ENCODE assay signal across 23 cellular contexts in genomic region chr4:104524591-104524990, GRCh38. TPM values are rescaled to one million over a fixed set of nuclear protein-coding genes. Genes with fewer than 3 reads are reported as not detected.
DNase-seq lines count a peak whose midpoint lies in the region; ATAC-seq and TF ChIP-seq lines count a peak whose summit lies in the region.
"Had no signal": no experiment of that assay in that cellular context is flagged by ENCODE, and none has a peak within 500 bp of the region (broad histone marks: within the 10 kb centered on the region; RNA-seq: fewer than 3 reads in every experiment).

No MANE protein-coding gene starts in this region.

- TF ChIP-seq CTCF in IMR-90 (conservative IDR thresholded peaks at IDR 0.05; ENCODE audit: low read depth, low read length) = no peak
- TF ChIP-seq CTCF in choroid plexus epithelial cell (conservative IDR thresholded peaks at IDR 0.05; ENCODE audit: low read depth, low read length) = no peak
- no peak for TF ChIP-seq CTCF in left lung (IDR thresholded peaks at IDR 0.05)

- H3K36me3 ChIP-seq in IMR-90 (ENCODE audit: control insufficient read depth, insufficient read depth, low read length) (no peaks in the 10 kb centered on the region), mesenchymal stem cell (ENCODE audit: control insufficient read depth in 1 of 2, insufficient read depth in 2 of 2, low read depth in 1 of 2, low read length in 2 of 2) (no peaks in the 10 kb centered on the region), left lung (no peaks in the 10 kb centered on the region)
- H3K36me3 ChIP-seq: right atrium auricular region, transverse colon had no signal

- no peaks in the 10 kb centered on the region for H4K20me1 ChIP-seq in IMR-90 (ENCODE audit: insufficient read depth, low read length)

- H2BK120ac ChIP-seq in IMR-90 (ENCODE audit: low read depth, low read length) = no peak overlapping the region
- H2BK120ac ChIP-seq in mesenchymal stem cell (ENCODE audit: low read depth, low read length) = no peak overlapping the region

- 50% methylated on average over 1 of the region's 1 CpG; no CpG with 5 or more reads in 1 of the 2 experiments for WGBS in IMR-90 (ENCODE audit: extremely low coverage in 2 of 2, insufficient read length in 1 of 2), 2 experiments
- WGBS in mesenchymal stem cell = 64% methylated on average over 1 of the region's 1 CpG

- H4K8ac ChIP-seq in IMR-90 (ENCODE audit: low read depth in 2 of 2, low read length in 2 of 2) = no peak overlapping the region
- no peak overlapping the region for H4K8ac ChIP-seq in mesenchymal stem cell (ENCODE audit: low read length)

- no peak overlapping the region for H3K56ac ChIP-seq in IMR-90 (ENCODE audit: extremely low read depth, insufficient read depth, low read length)

- H3K18ac ChIP-seq in IMR-90 (ENCODE audit: low read depth, low read length) = no peak overlapping the region
- no peak overlapping the region for H3K18ac ChIP-seq in mesenchymal stem cell (ENCODE audit: low read depth in 1 of 2, low read length in 2 of 2)

- DNase-seq in COLO829 (ENCODE audit: low spot score) (peak; percentile 13), IMR-90 (peak; percentile 43), choroid plexus epithelial cell (ENCODE audit: low read depth) (peak; percentile 0), mesenchymal stem cell (peak; percentile 69), MV-4-11 (lab: John Stamatoyannopoulos, UW) (no peak), DMS114 treated with DMSO at 0.1 percent for 48 hours (lab: John Stamatoyannopoulos, UW; ENCODE audit: unreplicated experiment) (no peak), left lung (no peak)
- no peak for DNase-seq in activated CD4-positive, alpha-beta T cell treated with anti-CD3 and anti-CD28 coated beads for 4 hours
- DNase-seq: activated CD8-positive, alpha-beta memory T cell treated with anti-CD3 and anti-CD28 coated beads, Interleukin-2, amount 50 U/mL, for 48 hours; activated naive CD4-positive, alpha-beta T cell treated with Interleukin-2 at 50 U/mL for 16 hours; aorta; CD8-positive, alpha-beta memory T cell; HCEC 1CT; left ventricle myocardium superior; NCI-H1436 treated with DMSO at 0.1 percent for 48 hours; NCI-H82; PC-3; stimulated activated naive CD4-positive, alpha-beta T cell treated with Interleukin-2 at 50 U/mL for 16 hours; T1000; transverse colon had no signal

- H3K4ac ChIP-seq in IMR-90 (ENCODE audit: low read depth, low read length) (no peak overlapping the region), mesenchymal stem cell (ENCODE audit: low read depth in 1 of 2, low read length in 2 of 2) (no peak overlapping the region)

- no peaks in the 10 kb centered on the region for H3K9me3 ChIP-seq in IMR-90 (ENCODE audit: control insufficient read depth, insufficient read depth, low read length)
- no peaks in the 10 kb centered on the region for H3K9me3 ChIP-seq in mesenchymal stem cell (ENCODE audit: control insufficient read depth, low read length)
- H3K9me3 ChIP-seq in left lung = no peaks in the 10 kb centered on the region
- H3K9me3 ChIP-seq: right atrium auricular region, transverse colon had no signal

- POLR2A ChIA-PET in IMR-90 (lab: Charles Lee; ENCODE audit: unreplicated experiment) = no interaction called here

- no peak overlapping the region for H3K23ac ChIP-seq in IMR-90 (ENCODE audit: low read depth, low read length)
- H3K23ac ChIP-seq in mesenchymal stem cell (ENCODE audit: low read length in 2 of 2) = no peak overlapping the region

- H4K91ac ChIP-seq in IMR-90 (ENCODE audit: insufficient read depth, low read depth, low read length) = no peak overlapping the region
- H4K91ac ChIP-seq in mesenchymal stem cell (ENCODE audit: low read length) = no peak overlapping the region

- H3K9me1 ChIP-seq in IMR-90 (ENCODE audit: insufficient read depth, low read length) = no peaks in the 10 kb centered on the region

- H3K79me1 ChIP-seq in IMR-90 (ENCODE audit: low read depth in 1 of 2, low read length in 2 of 2) (no peaks in the 10 kb centered on the region), mesenchymal stem cell (replicated peaks; ENCODE audit: low read length, poor library complexity, severe bottlenecking) (no peaks in the 10 kb centered on the region)

- no peak overlapping the region for H3K9ac ChIP-seq in IMR-90 (ENCODE audit: low read depth, low read length)
- no peak overlapping the region for H3K9ac ChIP-seq in mesenchymal stem cell (ENCODE audit: low read length)

- H3K14ac ChIP-seq in IMR-90 (replicated peaks; ENCODE audit: low read depth, low read length) (no peak overlapping the region), mesenchymal stem cell (ENCODE audit: low read length in 2 of 2) (no peak overlapping the region)

- no peak overlapping the region for H2BK12ac ChIP-seq in mesenchymal stem cell (ENCODE audit: low read length in 2 of 2)

- no peak overlapping the region for H3K27ac ChIP-seq in IMR-90 (ENCODE audit: insufficient read depth, low read length)
- H3K27ac ChIP-seq in mesenchymal stem cell (ENCODE audit: low read length, poor library complexity, severe bottlenecking) = no peak overlapping the region
- no peak overlapping the region for H3K27ac ChIP-seq in left lung
- H3K27ac ChIP-seq: coronary artery, right atrium auricular region, transverse colon had no signal

- BruUV-seq in IMR-90 (replicated peaks; lab: Mats Ljungman, UMichigan) = no TSS peak

- H3K4me2 ChIP-seq in IMR-90 (ENCODE audit: low read depth, low read length) = no peak overlapping the region
- no peak overlapping the region for H3K4me2 ChIP-seq in mesenchymal stem cell (ENCODE audit: low read length, poor library complexity, severe bottlenecking)

- ATAC-seq in IMR-90 (ENCODE audit: low read depth) (no peak), left lung (no peak)
- ATAC-seq: left ventricle myocardium superior, PC-3 had no signal

- H2BK5ac ChIP-seq in IMR-90 (ENCODE audit: low read depth, low read length, poor library complexity, severe bottlenecking) = no peak overlapping the region
- H2BK5ac ChIP-seq in mesenchymal stem cell (ENCODE audit: low read depth, low read length, poor library complexity, severe bottlenecking) = no peak overlapping the region

- H3K4me3 ChIP-seq in IMR-90 (ENCODE audit: insufficient read depth, low read depth, low read length) (no peak overlapping the region), choroid plexus epithelial cell (ENCODE audit: low read depth, low read length) (no peak overlapping the region), mesenchymal stem cell (ENCODE audit: insufficient read depth in 1 of 2, low read depth in 1 of 2, low read length in 2 of 2) (no peak overlapping the region), left lung (no peak overlapping the region)
- H3K4me3 ChIP-seq: coronary artery, right atrium auricular region, transverse colon had no signal

- H2BK15ac ChIP-seq in IMR-90 (ENCODE audit: low read depth, low read length) = no peak overlapping the region
- H2BK15ac ChIP-seq in mesenchymal stem cell (ENCODE audit: low read depth, poor library complexity, severe bottlenecking) = no peak overlapping the region

- no peak for TF ChIP-seq RAD21 in IMR-90 (IDR thresholded peaks at IDR 0.05; ENCODE audit: low read length)

- in situ Hi-C loops in IMR-90 (cut with MboI; ENCODE audit: low sequenced_read_pairs) = no loop called here

- no peak overlapping the region for H2AK9ac ChIP-seq in IMR-90 (replicated peaks; ENCODE audit: low read depth, low read length, poor library complexity)

- H2BK20ac ChIP-seq in IMR-90 (ENCODE audit: low read depth, low read length) = no peak overlapping the region

- H2AFZ ChIP-seq in IMR-90 (replicated peaks; ENCODE audit: low read length, poor library complexity) = no peak overlapping the region
- no peak overlapping the region for H2AFZ ChIP-seq in mesenchymal stem cell (ENCODE audit: low read depth, low read length)

- no peaks in the 10 kb centered on the region for H3K4me1 ChIP-seq in IMR-90 (ENCODE audit: control insufficient read depth, insufficient read depth, low read length)
- H3K4me1 ChIP-seq in mesenchymal stem cell (ENCODE audit: control insufficient read depth, insufficient read depth, low read depth, low read length) = no peaks in the 10 kb centered on the region
- H3K4me1 ChIP-seq in left lung = no peaks in the 10 kb centered on the region
- H3K4me1 ChIP-seq: right atrium auricular region, transverse colon had no signal

- TF ChIP-seq POLR2A in IMR-90 (IDR thresholded peaks at IDR 0.05; ENCODE audit: low read depth, low read length) = no peak

- no peak overlapping the region for H2AK5ac ChIP-seq in IMR-90 (ENCODE audit: low read depth, low read length)
- H2AK5ac ChIP-seq in mesenchymal stem cell (ENCODE audit: low read length, severe bottlenecking) = no peak overlapping the region

- H4K5ac ChIP-seq in IMR-90 (ENCODE audit: low read depth, low read length) = no peak overlapping the region

- dilution Hi-C loops in IMR-90 (cut with HindIII; ENCODE audit: low sequenced_read_pairs, unreplicated experiment) = no loop called here

- intact Hi-C loops in IMR-90 (cut with micrococcal nuclease) = no loop called here
- intact Hi-C loops in left lung (cut with DNase I) = no loop called here

- CTCF ChIA-PET in IMR-90 (lab: Yijun Ruan, JAX) = no interaction called here

- H3K27me3 ChIP-seq in IMR-90 (ENCODE audit: control insufficient read depth, insufficient read depth, low read length) = no peaks in the 10 kb centered on the region
- no peaks in the 10 kb centered on the region for H3K27me3 ChIP-seq in mesenchymal stem cell (ENCODE audit: control insufficient read depth in 1 of 2, insufficient read depth in 1 of 2, low read length in 2 of 2)
- no peaks in the 10 kb centered on the region for H3K27me3 ChIP-seq in left lung
- H3K27me3 ChIP-seq: right atrium auricular region, transverse colon had no signal

TF ChIP-seq in IMR-90, 13 proteins besides CTCF, POLR2A, EP300 and RAD21:
- TF ChIP-seq FOS (IDR thresholded peaks at IDR 0.05; ENCODE audit: low read depth, low read length) = 0 out of 2 replicates have a peak, but pooled peaks have one; percentile 12
- no peak for TF ChIP-seq BHLHE40 (IDR thresholded peaks at IDR 0.05; ENCODE audit: low read depth, low read length)

RNA-seq across cellular contexts. Expression of gene CXXC4, which starts 29.9 kb away (rescaled TPM):
- total RNA-seq in IMR-90 (2012; rRNA removed) (under 0.01 TPM in 1 of 2 replicates, not detected in the other), left lung (1 to 10 TPM in 1 of 2 donors, under 1 TPM in 1; 0.71 to 1.3 TPM)
- not detected in 2 replicates for polyA plus RNA-seq in IMR-90 (2012; rRNA removed)
- not detected in 2 replicates for polyA plus RNA-seq in IMR-90 (2012; cell fraction: cytosol; rRNA removed)
- polyA plus RNA-seq in IMR-90 (2012; cell fraction: nucleus; rRNA removed; ENCODE audit: low replicate concordance) = not detected in 2 replicates
- 1.8 TPM for polyA plus RNA-seq in mesenchymal stem cell (2013, experiment 1 of 2)
- 1.7 TPM for polyA plus RNA-seq in mesenchymal stem cell (2013, experiment 2 of 2)
- total RNA-seq: CD8-positive, alpha-beta memory T cell; LHCN-M2; PC-3 had no signal

Comparison
In these comparisons a context has a peak if more than half of its experiments do, and no peak if none do; other contexts are left out.
1. DNase-seq: peak in COLO829 (single experiment), IMR-90 (single experiment), choroid plexus epithelial cell (single experiment) and mesenchymal stem cell (single experiment); none in MV-4-11 (single experiment), DMS114 treated with DMSO at 0.1 percent for 48 hours (single experiment), activated CD4-positive, alpha-beta T cell treated with anti-CD3 and anti-CD28 coated beads for 4 hours (0 of 2) and left lung (0 of 2).